In the genomic region with DNA sequence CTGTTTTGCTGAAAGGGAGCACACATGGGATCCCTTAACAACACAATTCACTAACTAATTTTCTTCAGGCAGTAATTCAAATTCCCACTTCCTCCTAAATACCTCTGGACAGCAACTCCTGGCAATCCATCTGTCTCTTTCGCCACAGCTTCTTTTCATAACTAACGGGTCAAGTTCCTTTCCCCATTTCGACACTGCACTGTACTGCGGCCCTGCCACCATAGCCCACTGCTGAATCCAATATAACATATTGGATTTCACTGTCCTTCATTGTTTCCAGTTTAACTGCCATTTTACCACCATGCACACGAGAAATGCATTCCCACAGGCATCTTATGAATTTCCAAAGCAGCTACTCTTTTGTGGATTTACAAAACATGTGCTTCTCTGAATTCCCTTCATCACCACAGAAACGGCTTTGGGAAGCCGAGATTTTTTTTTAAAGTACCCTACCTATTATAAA, we compare ENCODE assay signal across 1 cellular context.
TF ChIP-seq lines count a peak whose summit lies in the region.

No MANE protein-coding gene starts in this region.

TF ChIP-seq in HEK293, 187 proteins besides CTCF, POLR2A, EP300 and RAD21 (continued from another document and continues in another):
- TF ChIP-seq ATF2 (tag by site-specific recombination; IDR thresholded peaks at IDR 0.05; ENCODE audit: low read depth), result no peak
- no peak for TF ChIP-seq ZBTB6 (tag by site-specific recombination; IDR thresholded peaks at IDR 0.05)
- TF ChIP-seq ZNF560 (tag by site-specific recombination; IDR thresholded peaks at IDR 0.05; ENCODE audit: borderline replicate concordance), result no peak
- no peak for TF ChIP-seq ZNF585B (tag by site-specific recombination; IDR thresholded peaks at IDR 0.05)
- TF ChIP-seq HOXC10 (CRISPR knock-in tag; IDR thresholded peaks at IDR 0.05), result no peak
- TF ChIP-seq, protein P1, sequence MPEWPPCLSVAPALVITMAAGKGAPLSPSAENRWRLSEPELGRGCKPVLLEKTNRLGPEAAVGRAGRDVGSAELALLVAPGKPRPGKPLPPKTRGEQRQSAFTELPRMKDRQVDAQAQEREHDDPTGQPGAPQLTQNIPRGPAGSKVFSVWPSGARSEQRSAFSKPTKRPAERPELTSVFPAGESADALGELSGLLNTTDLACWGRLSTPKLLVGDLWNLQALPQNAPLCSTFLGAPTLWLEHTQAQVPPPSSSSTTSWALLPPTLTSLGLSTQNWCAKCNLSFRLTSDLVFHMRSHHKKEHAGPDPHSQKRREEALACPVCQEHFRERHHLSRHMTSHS (tag by site-specific recombination; IDR thresholded peaks at IDR 0.05), result no peak
- TF ChIP-seq KLF9 (tag by site-specific recombination; IDR thresholded peaks at IDR 0.05; ENCODE audit: low read depth), result no peak
- TF ChIP-seq ZNF311 (tag by site-specific recombination; IDR thresholded peaks at IDR 0.05; ENCODE audit: borderline replicate concordance), result no peak
- TF ChIP-seq ZNF366 (tag by site-specific recombination; conservative IDR thresholded peaks at IDR 0.05), result no peak
- no peak for TF ChIP-seq ZNF777 (tag by site-specific recombination; IDR thresholded peaks at IDR 0.05; ENCODE audit: borderline replicate concordance)
- TF ChIP-seq ZSCAN16 (tag by site-specific recombination; IDR thresholded peaks at IDR 0.05), result no peak
- TF ChIP-seq, protein P2, sequence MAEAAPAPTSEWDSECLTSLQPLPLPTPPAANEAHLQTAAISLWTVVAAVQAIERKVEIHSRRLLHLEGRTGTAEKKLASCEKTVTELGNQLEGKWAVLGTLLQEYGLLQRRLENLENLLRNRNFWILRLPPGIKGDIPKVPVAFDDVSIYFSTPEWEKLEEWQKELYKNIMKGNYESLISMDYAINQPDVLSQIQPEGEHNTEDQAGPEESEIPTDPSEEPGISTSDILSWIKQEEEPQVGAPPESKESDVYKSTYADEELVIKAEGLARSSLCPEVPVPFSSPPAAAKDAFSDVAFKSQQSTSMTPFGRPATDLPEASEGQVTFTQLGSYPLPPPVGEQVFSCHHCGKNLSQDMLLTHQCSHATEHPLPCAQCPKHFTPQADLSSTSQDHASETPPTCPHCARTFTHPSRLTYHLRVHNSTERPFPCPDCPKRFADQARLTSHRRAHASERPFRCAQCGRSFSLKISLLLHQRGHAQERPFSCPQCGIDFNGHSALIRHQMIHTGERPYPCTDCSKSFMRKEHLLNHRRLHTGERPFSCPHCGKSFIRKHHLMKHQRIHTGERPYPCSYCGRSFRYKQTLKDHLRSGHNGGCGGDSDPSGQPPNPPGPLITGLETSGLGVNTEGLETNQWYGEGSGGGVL (tag by site-specific recombination; IDR thresholded peaks at IDR 0.05), result no peak
- no peak for TF ChIP-seq ZNF580 (tag by site-specific recombination; IDR thresholded peaks at IDR 0.05)
- 0 out of 2 replicates have a peak, but pooled peaks have one; percentile 10 for TF ChIP-seq WT1 (tag by site-specific recombination; IDR thresholded peaks at IDR 0.05)
- TF ChIP-seq ZNF133 (tag by site-specific recombination; IDR thresholded peaks at IDR 0.05), result no peak
- peak; percentile 64; the same call in 1 of the 2 replicates for TF ChIP-seq ZNF394 (tag by site-specific recombination; IDR thresholded peaks at IDR 0.05; ENCODE audit: borderline replicate concordance)
- TF ChIP-seq, protein P3, sequence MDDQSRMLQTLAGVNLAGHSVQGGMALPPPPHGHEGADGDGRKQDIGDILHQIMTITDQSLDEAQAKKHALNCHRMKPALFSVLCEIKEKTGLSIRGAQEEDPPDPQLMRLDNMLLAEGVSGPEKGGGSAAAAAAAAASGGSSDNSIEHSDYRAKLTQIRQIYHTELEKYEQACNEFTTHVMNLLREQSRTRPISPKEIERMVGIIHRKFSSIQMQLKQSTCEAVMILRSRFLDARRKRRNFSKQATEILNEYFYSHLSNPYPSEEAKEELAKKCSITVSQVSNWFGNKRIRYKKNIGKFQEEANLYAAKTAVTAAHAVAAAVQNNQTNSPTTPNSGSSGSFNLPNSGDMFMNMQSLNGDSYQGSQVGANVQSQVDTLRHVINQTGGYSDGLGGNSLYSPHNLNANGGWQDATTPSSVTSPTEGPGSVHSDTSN (CRISPR knock-in tag; IDR thresholded peaks at IDR 0.05), result no peak
- no peak for TF ChIP-seq ZNF830 (tag by site-specific recombination; IDR thresholded peaks at IDR 0.05; ENCODE audit: low read depth)
- no peak for TF ChIP-seq ZNF596 (tag by site-specific recombination; IDR thresholded peaks at IDR 0.05)
- no peak for TF ChIP-seq ZNF623 (tag by site-specific recombination; IDR thresholded peaks at IDR 0.05)
- no peak for TF ChIP-seq PATZ1 (tag by site-specific recombination; IDR thresholded peaks at IDR 0.05)
- TF ChIP-seq ZFP69B (tag by site-specific recombination; IDR thresholded peaks at IDR 0.05), result no peak
- TF ChIP-seq, protein P4, sequence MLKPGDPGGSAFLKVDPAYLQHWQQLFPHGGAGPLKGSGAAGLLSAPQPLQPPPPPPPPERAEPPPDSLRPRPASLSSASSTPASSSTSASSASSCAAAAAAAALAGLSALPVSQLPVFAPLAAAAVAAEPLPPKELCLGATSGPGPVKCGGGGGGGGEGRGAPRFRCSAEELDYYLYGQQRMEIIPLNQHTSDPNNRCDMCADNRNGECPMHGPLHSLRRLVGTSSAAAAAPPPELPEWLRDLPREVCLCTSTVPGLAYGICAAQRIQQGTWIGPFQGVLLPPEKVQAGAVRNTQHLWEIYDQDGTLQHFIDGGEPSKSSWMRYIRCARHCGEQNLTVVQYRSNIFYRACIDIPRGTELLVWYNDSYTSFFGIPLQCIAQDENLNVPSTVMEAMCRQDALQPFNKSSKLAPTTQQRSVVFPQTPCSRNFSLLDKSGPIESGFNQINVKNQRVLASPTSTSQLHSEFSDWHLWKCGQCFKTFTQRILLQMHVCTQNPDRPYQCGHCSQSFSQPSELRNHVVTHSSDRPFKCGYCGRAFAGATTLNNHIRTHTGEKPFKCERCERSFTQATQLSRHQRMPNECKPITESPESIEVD (tag by site-specific recombination; IDR thresholded peaks at IDR 0.05), result peak; percentile 69
- peak; percentile 24; the same call in 1 of the 2 replicates for TF ChIP-seq ZNF2 (tag by site-specific recombination; IDR thresholded peaks at IDR 0.05)
- TF ChIP-seq ZBTB1 (tag by site-specific recombination; IDR thresholded peaks at IDR 0.05), result no peak
- TF ChIP-seq ZNF391 (tag by site-specific recombination; IDR thresholded peaks at IDR 0.05; ENCODE audit: borderline replicate concordance, low read depth), result no peak
- TF ChIP-seq ZNF292 (tag by site-specific recombination; IDR thresholded peaks at IDR 0.05; ENCODE audit: borderline replicate concordance, low read depth), result no peak
- TF ChIP-seq ZNF16 (tag by site-specific recombination; IDR thresholded peaks at IDR 0.05; ENCODE audit: low read depth), result no peak
- TF ChIP-seq ZNF10 (tag by site-specific recombination; IDR thresholded peaks at IDR 0.05), result 0 out of 2 replicates have a peak, but pooled peaks have one; percentile 56
- peak; percentile 19 for TF ChIP-seq ZNF335 (tag by site-specific recombination; conservative IDR thresholded peaks at IDR 0.05)
- peak; percentile 86 for TF ChIP-seq ZBTB48 (tag by site-specific recombination; IDR thresholded peaks at IDR 0.05)
- peak; percentile 34; the same call in 1 of the 2 replicates for TF ChIP-seq MZF1 (tag by site-specific recombination; IDR thresholded peaks at IDR 0.05; ENCODE audit: borderline replicate concordance)
- TF ChIP-seq ZNF776 (tag by site-specific recombination; IDR thresholded peaks at IDR 0.05; ENCODE audit: borderline replicate concordance), result no peak
- TF ChIP-seq ZNF624 (tag by site-specific recombination; IDR thresholded peaks at IDR 0.05), result no peak
- no peak for TF ChIP-seq SALL2 (tag by site-specific recombination; IDR thresholded peaks at IDR 0.05; ENCODE audit: borderline replicate concordance)
- no peak for TF ChIP-seq ZNF23 (tag by site-specific recombination; IDR thresholded peaks at IDR 0.05; ENCODE audit: borderline replicate concordance)
- no peak for TF ChIP-seq ZNF114 (tag by site-specific recombination; IDR thresholded peaks at IDR 0.05)
- TF ChIP-seq ZNF692 (tag by site-specific recombination; IDR thresholded peaks at IDR 0.05), result 0 out of 2 replicates have a peak, but pooled peaks have one; percentile 10
- TF ChIP-seq, protein P5, sequence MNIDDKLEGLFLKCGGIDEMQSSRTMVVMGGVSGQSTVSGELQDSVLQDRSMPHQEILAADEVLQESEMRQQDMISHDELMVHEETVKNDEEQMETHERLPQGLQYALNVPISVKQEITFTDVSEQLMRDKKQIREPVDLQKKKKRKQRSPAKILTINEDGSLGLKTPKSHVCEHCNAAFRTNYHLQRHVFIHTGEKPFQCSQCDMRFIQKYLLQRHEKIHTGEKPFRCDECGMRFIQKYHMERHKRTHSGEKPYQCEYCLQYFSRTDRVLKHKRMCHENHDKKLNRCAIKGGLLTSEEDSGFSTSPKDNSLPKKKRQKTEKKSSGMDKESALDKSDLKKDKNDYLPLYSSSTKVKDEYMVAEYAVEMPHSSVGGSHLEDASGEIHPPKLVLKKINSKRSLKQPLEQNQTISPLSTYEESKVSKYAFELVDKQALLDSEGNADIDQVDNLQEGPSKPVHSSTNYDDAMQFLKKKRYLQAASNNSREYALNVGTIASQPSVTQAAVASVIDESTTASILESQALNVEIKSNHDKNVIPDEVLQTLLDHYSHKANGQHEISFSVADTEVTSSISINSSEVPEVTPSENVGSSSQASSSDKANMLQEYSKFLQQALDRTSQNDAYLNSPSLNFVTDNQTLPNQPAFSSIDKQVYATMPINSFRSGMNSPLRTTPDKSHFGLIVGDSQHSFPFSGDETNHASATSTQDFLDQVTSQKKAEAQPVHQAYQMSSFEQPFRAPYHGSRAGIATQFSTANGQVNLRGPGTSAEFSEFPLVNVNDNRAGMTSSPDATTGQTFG (tag by site-specific recombination; IDR thresholded peaks at IDR 0.05; ENCODE audit: borderline replicate concordance), result no peak
- peak; percentile 65 for TF ChIP-seq ZBTB17 (tag by site-specific recombination; IDR thresholded peaks at IDR 0.05)
- TF ChIP-seq ZNF184 (tag by site-specific recombination; IDR thresholded peaks at IDR 0.05), result no peak
- no peak for TF ChIP-seq ZNF510 (tag by site-specific recombination; IDR thresholded peaks at IDR 0.05; ENCODE audit: insufficient replicate concordance)
- TF ChIP-seq ZFP3 (tag by site-specific recombination; IDR thresholded peaks at IDR 0.05; ENCODE audit: low read depth), result no peak
- TF ChIP-seq YY2 (tag by site-specific recombination; IDR thresholded peaks at IDR 0.05), result peak; percentile 52; the same call in 1 of the 2 replicates
- TF ChIP-seq KLF16 (tag by site-specific recombination; IDR thresholded peaks at IDR 0.05), result no peak
- no peak for TF ChIP-seq ZNF658 (tag by site-specific recombination; IDR thresholded peaks at IDR 0.05)
- no peak for TF ChIP-seq SETDB1 (IDR thresholded peaks at IDR 0.05; ENCODE audit: insufficient read length, low read length)
- no peak for TF ChIP-seq ZNF561 (tag by site-specific recombination; IDR thresholded peaks at IDR 0.05; ENCODE audit: borderline replicate concordance)
